In the genomic region with DNA sequence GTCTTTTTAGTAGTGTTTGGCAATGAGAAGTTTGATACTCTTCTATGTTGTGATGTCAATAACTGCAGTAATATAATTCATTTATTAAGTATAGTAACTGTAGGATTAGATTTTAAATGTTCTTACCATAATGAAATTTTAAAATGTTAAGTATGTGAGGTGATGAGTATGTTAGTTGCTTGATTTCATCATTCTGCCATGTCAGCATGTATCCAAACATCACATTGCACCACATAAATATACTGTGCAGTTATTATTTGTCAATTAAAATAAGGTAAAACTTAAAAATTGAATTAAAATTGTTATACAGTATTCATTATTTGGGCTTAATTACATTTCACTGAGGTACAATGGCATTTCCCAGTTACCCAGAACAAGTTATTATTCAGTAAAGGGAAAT, we compare ENCODE assay signal across 2 cellular contexts.
TF ChIP-seq lines count a peak whose summit lies in the region.

No MANE protein-coding gene starts in this region.

TF ChIP-seq in HepG2, 621 proteins besides CTCF, POLR2A, EP300 and RAD21 (continued from another document):
- TF ChIP-seq ZFP37 (CRISPR knock-in tag; IDR thresholded peaks at IDR 0.05; ENCODE audit: borderline replicate concordance), result no peak
- TF ChIP-seq THYN1 (CRISPR knock-in tag; IDR thresholded peaks at IDR 0.05; ENCODE audit: borderline replicate concordance, low read depth), result 0 out of 2 replicates have a peak, but pooled peaks have one; percentile 25
- TF ChIP-seq CEBPB (IDR thresholded peaks at IDR 0.05; ENCODE audit: borderline replicate concordance, low read depth, low read length), result peak; percentile 50; the same call in 1 of the 2 replicates
- peak; percentile 97 for TF ChIP-seq MAFF (IDR thresholded peaks at IDR 0.05; ENCODE audit: low read depth, low read length)
- peak; percentile 98 for TF ChIP-seq MAFK (conservative IDR thresholded peaks at IDR 0.05 in 1 of 2, IDR thresholded peaks at IDR 0.05 in 1 of 2; ENCODE audit: low read length in 2 of 2)
- TF ChIP-seq ATF7 (IDR thresholded peaks at IDR 0.05), result 0 out of 2 replicates have a peak, but pooled peaks have one; percentile 17
- TF ChIP-seq ATF7 (CRISPR knock-in tag; IDR thresholded peaks at IDR 0.05), result no peak
- TF ChIP-seq, protein P1, sequence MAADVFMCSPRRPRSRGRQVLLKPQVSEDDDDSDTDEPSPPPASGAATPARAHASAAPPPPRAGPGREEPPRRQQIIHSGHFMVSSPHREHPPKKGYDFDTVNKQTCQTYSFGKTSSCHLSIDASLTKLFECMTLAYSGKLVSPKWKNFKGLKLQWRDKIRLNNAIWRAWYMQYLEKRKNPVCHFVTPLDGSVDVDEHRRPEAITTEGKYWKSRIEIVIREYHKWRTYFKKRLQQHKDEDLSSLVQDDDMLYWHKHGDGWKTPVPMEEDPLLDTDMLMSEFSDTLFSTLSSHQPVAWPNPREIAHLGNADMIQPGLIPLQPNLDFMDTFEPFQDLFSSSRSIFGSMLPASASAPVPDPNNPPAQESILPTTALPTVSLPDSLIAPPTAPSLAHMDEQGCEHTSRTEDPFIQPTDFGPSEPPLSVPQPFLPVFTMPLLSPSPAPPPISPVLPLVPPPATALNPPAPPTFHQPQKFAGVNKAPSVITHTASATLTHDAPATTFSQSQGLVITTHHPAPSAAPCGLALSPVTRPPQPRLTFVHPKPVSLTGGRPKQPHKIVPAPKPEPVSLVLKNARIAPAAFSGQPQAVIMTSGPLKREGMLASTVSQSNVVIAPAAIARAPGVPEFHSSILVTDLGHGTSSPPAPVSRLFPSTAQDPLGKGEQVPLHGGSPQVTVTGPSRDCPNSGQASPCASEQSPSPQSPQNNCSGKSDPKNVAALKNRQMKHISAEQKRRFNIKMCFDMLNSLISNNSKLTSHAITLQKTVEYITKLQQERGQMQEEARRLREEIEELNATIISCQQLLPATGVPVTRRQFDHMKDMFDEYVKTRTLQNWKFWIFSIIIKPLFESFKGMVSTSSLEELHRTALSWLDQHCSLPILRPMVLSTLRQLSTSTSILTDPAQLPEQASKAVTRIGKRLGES (CRISPR knock-in tag; IDR thresholded peaks at IDR 0.05; ENCODE audit: borderline replicate concordance), result 0 out of 2 replicates have a peak, but pooled peaks have one; percentile 1

TF ChIP-seq in K562, 482 proteins besides CTCF, POLR2A, EP300 and RAD21 (continued from another document):
- TF ChIP-seq NCOA6 (IDR thresholded peaks at IDR 0.05), result no peak
- no peak for TF ChIP-seq ZNF780A (CRISPR knock-in tag; IDR thresholded peaks at IDR 0.05)
- no peak for TF ChIP-seq ZNF583 (CRISPR knock-in tag; IDR thresholded peaks at IDR 0.05)
- TF ChIP-seq ZNF175 (CRISPR knock-in tag; IDR thresholded peaks at IDR 0.05; ENCODE audit: low read depth), result no peak
- TF ChIP-seq C11orf30 (IDR thresholded peaks at IDR 0.05; ENCODE audit: low read depth), result 0 out of 2 replicates have a peak, but pooled peaks have one; percentile 21
- no peak for TF ChIP-seq ZNF121 (CRISPR knock-in tag; conservative IDR thresholded peaks at IDR 0.05)
- peak; percentile 43; the same call in 1 of the 2 replicates for TF ChIP-seq MAFF (IDR thresholded peaks at IDR 0.05; ENCODE audit: low read length)
- TF ChIP-seq ZNF408 (CRISPR knock-in tag; IDR thresholded peaks at IDR 0.05; ENCODE audit: low read depth), result no peak
- no peak for TF ChIP-seq JUN (IDR thresholded peaks at IDR 0.05; ENCODE audit: borderline replicate concordance, low read depth, low read length)
- no peak for TF ChIP-seq JUN (CRISPR knock-in tag; IDR thresholded peaks at IDR 0.05; ENCODE audit: borderline replicate concordance)
- peak; percentile 58; the same call in 1 of the 2 replicates for TF ChIP-seq ZNF316 (IDR thresholded peaks at IDR 0.05)
- no peak for TF ChIP-seq ZSCAN29 (IDR thresholded peaks at IDR 0.05)
- no peak for TF ChIP-seq ZBTB7A (IDR thresholded peaks at IDR 0.05; ENCODE audit: borderline replicate concordance, control insufficient read depth, low read depth, low read length)
- no peak for TF ChIP-seq SRSF9 (IDR thresholded peaks at IDR 0.05; ENCODE audit: borderline replicate concordance, low read depth, low read length)
TF ChIP-seq in K562: peak in this region for 4.
